ENCODE assay signal across 1 cellular context in the genomic region with DNA sequence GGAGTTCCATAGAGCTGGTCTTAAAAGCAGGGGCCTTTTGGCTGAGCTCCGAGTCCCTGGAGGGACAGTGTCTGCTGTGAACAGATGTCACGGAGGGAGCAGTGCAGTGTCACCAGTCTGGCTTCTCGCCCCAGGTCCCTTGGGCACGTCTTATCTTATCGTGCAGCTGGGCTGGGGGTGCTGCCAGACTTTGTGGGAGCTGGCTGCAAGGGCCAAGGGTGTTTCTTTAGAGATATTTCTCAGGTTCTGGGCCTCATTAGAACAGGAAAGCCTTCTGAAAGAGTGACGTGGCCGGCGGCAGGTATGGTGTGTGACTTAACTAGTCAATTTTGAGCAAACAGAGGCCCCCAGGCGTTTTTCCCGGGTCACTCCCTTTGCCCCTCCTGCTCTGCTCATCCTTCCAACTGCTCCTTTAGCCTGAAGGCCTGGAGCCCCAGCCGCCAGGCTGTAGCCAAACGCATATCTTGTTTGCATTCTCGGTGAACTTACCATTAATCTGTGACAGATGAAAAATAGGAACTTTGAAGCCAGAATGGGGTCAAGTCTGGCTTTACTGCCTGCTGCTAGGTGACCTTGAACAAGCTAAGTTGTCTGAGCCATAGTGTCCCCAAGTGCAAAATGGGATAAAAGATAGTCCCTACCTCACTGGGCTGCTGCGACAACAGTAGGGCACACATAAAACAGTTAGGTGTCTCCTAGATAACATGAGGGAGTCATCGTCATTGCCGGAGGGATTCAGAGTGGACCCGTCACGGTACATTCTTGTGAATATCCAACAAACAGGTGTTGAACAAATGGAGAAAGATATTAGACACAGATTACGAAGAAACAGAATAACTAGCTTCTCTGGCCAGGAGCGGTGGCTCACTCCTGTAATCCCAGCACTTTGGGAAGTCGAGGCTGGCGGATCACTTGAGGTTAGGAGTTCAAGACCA.
TF ChIP-seq lines count a peak whose summit lies in the region.

No MANE protein-coding gene starts in this region.

TF ChIP-seq in HCT116, 20 proteins besides CTCF, POLR2A, EP300 and RAD21:
- TF ChIP-seq SIN3A (IDR thresholded peaks at IDR 0.05; ENCODE audit: low read depth) (no peak), EZH2phosphoT487 (IDR thresholded peaks at IDR 0.05; ENCODE audit: borderline replicate concordance) (no peak), TCF7L2 (IDR thresholded peaks at IDR 0.05; ENCODE audit: borderline replicate concordance, extremely low read depth, insufficient read depth, insufficient read length) (no peak)
- TF ChIP-seq, protein P1, sequence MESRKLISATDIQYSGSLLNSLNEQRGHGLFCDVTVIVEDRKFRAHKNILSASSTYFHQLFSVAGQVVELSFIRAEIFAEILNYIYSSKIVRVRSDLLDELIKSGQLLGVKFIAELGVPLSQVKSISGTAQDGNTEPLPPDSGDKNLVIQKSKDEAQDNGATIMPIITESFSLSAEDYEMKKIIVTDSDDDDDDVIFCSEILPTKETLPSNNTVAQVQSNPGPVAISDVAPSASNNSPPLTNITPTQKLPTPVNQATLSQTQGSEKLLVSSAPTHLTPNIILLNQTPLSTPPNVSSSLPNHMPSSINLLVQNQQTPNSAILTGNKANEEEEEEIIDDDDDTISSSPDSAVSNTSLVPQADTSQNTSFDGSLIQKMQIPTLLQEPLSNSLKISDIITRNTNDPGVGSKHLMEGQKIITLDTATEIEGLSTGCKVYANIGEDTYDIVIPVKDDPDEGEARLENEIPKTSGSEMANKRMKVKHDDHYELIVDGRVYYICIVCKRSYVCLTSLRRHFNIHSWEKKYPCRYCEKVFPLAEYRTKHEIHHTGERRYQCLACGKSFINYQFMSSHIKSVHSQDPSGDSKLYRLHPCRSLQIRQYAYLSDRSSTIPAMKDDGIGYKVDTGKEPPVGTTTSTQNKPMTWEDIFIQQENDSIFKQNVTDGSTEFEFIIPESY (IDR thresholded peaks at IDR 0.05; ENCODE audit: extremely low read depth, insufficient replicate concordance, low read length): no peak
